ENCODE assay signal across 7 cellular contexts in the genomic region with DNA sequence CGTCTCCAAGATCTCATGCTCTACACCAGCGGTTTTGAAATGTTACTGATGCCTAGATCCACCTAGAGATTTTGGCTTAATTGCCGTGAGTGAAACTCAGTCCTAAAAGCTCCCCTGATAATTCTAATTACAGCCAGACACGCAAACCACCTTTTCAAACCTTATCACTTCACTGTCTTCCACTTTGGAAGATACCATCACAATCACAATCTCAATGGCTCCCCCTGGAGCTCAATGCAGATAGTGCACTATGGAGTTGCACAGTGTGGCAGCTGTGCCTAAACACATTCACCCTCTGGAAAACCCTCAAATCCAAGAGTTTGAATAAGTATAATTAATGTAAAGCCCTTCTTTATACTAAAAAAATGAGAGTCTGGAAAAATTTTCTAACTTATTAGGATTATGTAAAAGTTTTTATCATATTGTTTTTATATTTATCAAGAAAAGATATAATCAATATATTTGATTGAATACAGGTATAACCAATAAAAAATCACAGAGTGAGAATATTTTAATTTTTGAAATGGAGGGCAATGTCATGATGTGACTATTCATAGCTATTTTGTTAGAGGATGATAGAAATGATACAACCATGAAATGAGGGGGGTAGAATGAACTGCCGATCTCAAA.
DNase-seq lines count a peak whose midpoint lies in the region; ATAC-seq, FAIRE-seq and TF ChIP-seq lines count a peak whose summit lies in the region.

No MANE protein-coding gene starts in this region.

- no peak overlapping the region for H3K4me2 ChIP-seq in K562 (ENCODE audit: insufficient read depth, low read length)

- intact Hi-C loops in Panc1 (cut with micrococcal nuclease; ENCODE audit: unreplicated experiment), result loop anchor here (5.0 kb wide), 1 partner anchor 642 kb away; no protein-coding TSS in a partner anchor
- intact Hi-C loops in K562 (cut with micrococcal nuclease), result loop anchor here (2.0 kb wide), 1 partner anchor 642 kb away; no protein-coding TSS in a partner anchor

- no peaks in the 10 kb centered on the region for H3K79me2 ChIP-seq in K562 (ENCODE audit: control insufficient read depth, insufficient read depth, low read length)

- TF ChIP-seq POLR2A in K562 (conservative IDR thresholded peaks at IDR 0.05), result no peak

- TF ChIP-seq RAD21 in K562 (CRISPR knock-in tag; conservative IDR thresholded peaks at IDR 0.05 in 1 of 2, IDR thresholded peaks at IDR 0.05 in 1 of 2), result peak; percentile 50 to 53

- no peak overlapping the region for H3K9ac ChIP-seq in K562 (ENCODE audit: insufficient read depth in 1 of 2, low read depth in 2 of 2, low read length in 2 of 2)

- no peak for TF ChIP-seq EP300 in K562 (IDR thresholded peaks at IDR 0.05; ENCODE audit: low read length)

- POLR2A ChIA-PET in Panc1 (lab: Charles Lee), result no interaction called here
- POLR2A ChIA-PET in K562 (lab: Yijun Ruan, JAX), result no interaction called here

- BruUV-seq in Panc1 (replicated peaks; lab: Mats Ljungman, UMichigan) (no TSS peak), K562 (replicated peaks; lab: Mats Ljungman, UMichigan) (no TSS peak)

- H3K9me3 ChIP-seq in Panc1 (ENCODE audit: control insufficient read depth, insufficient read depth, low read depth, low read length) (no peaks in the 10 kb centered on the region), K562 (replicated peaks; ENCODE audit: control insufficient read depth, insufficient read depth, low read depth, low read length) (no peaks in the 10 kb centered on the region)

- no peaks in the 10 kb centered on the region; the same call in 1 of the 2 replicates for H3K27me3 ChIP-seq in Panc1 (ENCODE audit: control insufficient read depth, insufficient read depth, low read length)
- H3K27me3 ChIP-seq in K562 (ENCODE audit: control insufficient read depth in 2 of 2, insufficient read depth in 2 of 2, low read length in 2 of 2), result no peaks in the 10 kb centered on the region

- in situ Hi-C loops in GM13976 (cut with MboI; ENCODE audit: low sequenced_read_pairs, unreplicated experiment), result loop anchor here (10.0 kb wide), 1 partner anchor 650 kb away; no protein-coding TSS in a partner anchor
- in situ Hi-C loops in Panc1 (cut with HindIII; ENCODE audit: low pct_unique_long_range_greater_than_20kb, low sequenced_read_pairs), result no loop called here
- in situ Hi-C loops in K562 (cut with MboI), result no loop called here

- DNase-seq in GM13976 (ENCODE audit: low spot score) (peak; percentile 16), HCEC 1CT (peak; percentile 59), LoVo (ENCODE audit: low spot score) (peak; percentile 59), Panc1 (ENCODE audit: low read depth, low spot score) (peak; percentile 56), K562 (ENCODE audit: extremely low read depth in 1 of 4, low spot score in 3 of 4) (peak; percentile 3 to 27 (median 20)), islet precursor cell (peak; percentile 85)
- peak; percentile 1 to 20 for DNase-seq in stimulated activated CD4-positive, alpha-beta T cell treated with anti-CD3 and anti-CD28 coated beads, Interleukin-4, amount 100 ng/mL, for 4 hours

- no peak overlapping the region for H2AFZ ChIP-seq in K562 (ENCODE audit: low read depth, low read length)

- H3K4me1 ChIP-seq in Panc1 (ENCODE audit: control insufficient read depth, insufficient read depth, low read length) (no peaks in the 10 kb centered on the region), K562 (replicated peaks in 1 of 2; ENCODE audit: control insufficient read depth in 2 of 2, insufficient read depth in 2 of 2, low read length in 2 of 2) (no peaks in the 10 kb centered on the region)

- peak; percentile 80; the same call in 1 of the 2 replicates for ATAC-seq in Panc1
- ATAC-seq in K562, result 0 out of 3 replicates have a peak, but pooled peaks have one; percentile 49

- H3K36me3 ChIP-seq in Panc1 (ENCODE audit: control insufficient read depth, insufficient read depth, low read length) (no peaks in the 10 kb centered on the region), K562 (ENCODE audit: control insufficient read depth, insufficient read depth, low read length) (no peaks in the 10 kb centered on the region)

- WGBS in K562 (ENCODE audit: insufficient coverage, low coverage, missing lambda C conversion rate), result 3% methylated on average over 5 of the region's 5 CpGs

- CTCF ChIA-PET in Panc1 (lab: Charles Lee) (interaction anchor here (0.6 to 1.0 kb wide), 3 partner anchors 12 to 641 kb away, joined by 3 to 4 read pairs (median 3); no protein-coding TSS in a partner anchor), K562 (lab: Yijun Ruan, JAX; ENCODE audit: low intra/inter-chr PET ratio) (no interaction called here)

- no peaks in the 10 kb centered on the region for H4K20me1 ChIP-seq in K562 (replicated peaks; ENCODE audit: control insufficient read depth, insufficient read depth, low read length)

- TF ChIP-seq CTCF in GM13976 (IDR thresholded peaks at IDR 0.05; ENCODE audit: borderline replicate concordance, control extremely low read depth, extremely low read depth, insufficient read depth, missing control alignments), result peak; percentile 83
- TF ChIP-seq CTCF in Panc1 (IDR thresholded peaks at IDR 0.05), result peak; percentile 84
- TF ChIP-seq CTCF in K562 (IDR thresholded peaks at IDR 0.05 in 2 of 3, conservative IDR thresholded peaks at IDR 0.05 in 1 of 3; ENCODE audit: insufficient read depth in 2 of 3, low read depth in 1 of 3, low read length in 3 of 3), result peak in 2 of 3 experiments; percentile 18 to 45; a peak in 1 of 6 replicates

- no peak overlapping the region for H3K27ac ChIP-seq in Panc1 (ENCODE audit: low read length)
- no peak overlapping the region for H3K27ac ChIP-seq in K562 (ENCODE audit: extremely low read depth, low read depth, low read length)

- H3K9me1 ChIP-seq in K562 (ENCODE audit: control insufficient read depth, insufficient read depth, low read length), result no peaks in the 10 kb centered on the region

- H3K4me3 ChIP-seq in Panc1 (ENCODE audit: low read depth in 2 of 2, low read length in 2 of 2) (no peak overlapping the region), K562 (no peak overlapping the region)

- no peak for FAIRE-seq in K562 (lab: Jason Lieb, UNC)

TF ChIP-seq in K562, 482 proteins besides CTCF, POLR2A, EP300 and RAD21 (continues in another document):
- TF ChIP-seq NFE2 (IDR thresholded peaks at IDR 0.05; ENCODE audit: low read depth) (no peak), ZFP36 (IDR thresholded peaks at IDR 0.05; ENCODE audit: low read depth, low read length, partially characterized antibody) (no peak), GATAD2B (IDR thresholded peaks at IDR 0.05; ENCODE audit: borderline replicate concordance) (no peak)
- TF ChIP-seq, protein P1, sequence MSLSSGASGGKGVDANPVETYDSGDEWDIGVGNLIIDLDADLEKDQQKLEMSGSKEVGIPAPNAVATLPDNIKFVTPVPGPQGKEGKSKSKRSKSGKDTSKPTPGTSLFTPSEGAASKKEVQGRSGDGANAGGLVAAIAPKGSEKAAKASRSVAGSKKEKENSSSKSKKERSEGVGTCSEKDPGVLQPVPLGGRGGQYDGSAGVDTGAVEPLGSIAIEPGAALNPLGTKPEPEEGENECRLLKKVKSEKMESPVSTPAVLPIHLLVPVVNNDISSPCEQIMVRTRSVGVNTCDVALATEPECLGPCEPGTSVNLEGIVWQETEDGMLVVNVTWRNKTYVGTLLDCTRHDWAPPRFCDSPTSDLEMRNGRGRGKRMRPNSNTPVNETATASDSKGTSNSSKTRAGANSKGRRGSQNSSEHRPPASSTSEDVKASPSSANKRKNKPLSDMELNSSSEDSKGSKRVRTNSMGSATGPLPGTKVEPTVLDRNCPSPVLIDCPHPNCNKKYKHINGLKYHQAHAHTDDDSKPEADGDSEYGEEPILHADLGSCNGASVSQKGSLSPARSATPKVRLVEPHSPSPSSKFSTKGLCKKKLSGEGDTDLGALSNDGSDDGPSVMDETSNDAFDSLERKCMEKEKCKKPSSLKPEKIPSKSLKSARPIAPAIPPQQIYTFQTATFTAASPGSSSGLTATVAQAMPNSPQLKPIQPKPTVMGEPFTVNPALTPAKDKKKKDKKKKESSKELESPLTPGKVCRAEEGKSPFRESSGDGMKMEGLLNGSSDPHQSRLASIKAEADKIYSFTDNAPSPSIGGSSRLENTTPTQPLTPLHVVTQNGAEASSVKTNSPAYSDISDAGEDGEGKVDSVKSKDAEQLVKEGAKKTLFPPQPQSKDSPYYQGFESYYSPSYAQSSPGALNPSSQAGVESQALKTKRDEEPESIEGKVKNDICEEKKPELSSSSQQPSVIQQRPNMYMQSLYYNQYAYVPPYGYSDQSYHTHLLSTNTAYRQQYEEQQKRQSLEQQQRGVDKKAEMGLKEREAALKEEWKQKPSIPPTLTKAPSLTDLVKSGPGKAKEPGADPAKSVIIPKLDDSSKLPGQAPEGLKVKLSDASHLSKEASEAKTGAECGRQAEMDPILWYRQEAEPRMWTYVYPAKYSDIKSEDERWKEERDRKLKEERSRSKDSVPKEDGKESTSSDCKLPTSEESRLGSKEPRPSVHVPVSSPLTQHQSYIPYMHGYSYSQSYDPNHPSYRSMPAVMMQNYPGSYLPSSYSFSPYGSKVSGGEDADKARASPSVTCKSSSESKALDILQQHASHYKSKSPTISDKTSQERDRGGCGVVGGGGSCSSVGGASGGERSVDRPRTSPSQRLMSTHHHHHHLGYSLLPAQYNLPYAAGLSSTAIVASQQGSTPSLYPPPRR (CRISPR knock-in tag; IDR thresholded peaks at IDR 0.05; ENCODE audit: borderline replicate concordance), result no peak
- TF ChIP-seq, protein P2, sequence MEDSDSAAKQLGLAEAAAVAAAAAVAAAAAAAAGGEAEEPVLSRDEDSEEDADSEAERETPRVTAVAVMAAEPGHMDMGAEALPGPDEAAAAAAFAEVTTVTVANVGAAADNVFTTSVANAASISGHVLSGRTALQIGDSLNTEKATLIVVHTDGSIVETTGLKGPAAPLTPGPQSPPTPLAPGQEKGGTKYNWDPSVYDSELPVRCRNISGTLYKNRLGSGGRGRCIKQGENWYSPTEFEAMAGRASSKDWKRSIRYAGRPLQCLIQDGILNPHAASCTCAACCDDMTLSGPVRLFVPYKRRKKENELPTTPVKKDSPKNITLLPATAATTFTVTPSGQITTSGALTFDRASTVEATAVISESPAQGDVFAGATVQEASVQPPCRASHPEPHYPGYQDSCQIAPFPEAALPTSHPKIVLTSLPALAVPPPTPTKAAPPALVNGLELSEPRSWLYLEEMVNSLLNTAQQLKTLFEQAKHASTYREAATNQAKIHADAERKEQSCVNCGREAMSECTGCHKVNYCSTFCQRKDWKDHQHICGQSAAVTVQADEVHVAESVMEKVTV (CRISPR knock-in tag; IDR thresholded peaks at IDR 0.05), result 0 out of 2 replicates have a peak, but pooled peaks have one; percentile 30

Comparison
In these comparisons a context has a peak if more than half of its experiments do, and no peak if none do; other contexts are left out.
1. DNase-seq: peak in every context shown above with its lines; median percentile 85 in islet precursor cell; 59 in HCEC 1CT; 59 in LoVo; 56 in Panc1; 20 in K562; 16 in GM13976; 10 in stimulated activated CD4-positive, alpha-beta T cell treated with anti-CD3 and anti-CD28 coated beads, Interleukin-4, amount 100 ng/mL, for 4 hours.
2. CTCF ChIP-seq: peak in every context shown above with its lines; median percentile 84 in Panc1; 83 in GM13976; 32 in K562.